In the genomic region with DNA sequence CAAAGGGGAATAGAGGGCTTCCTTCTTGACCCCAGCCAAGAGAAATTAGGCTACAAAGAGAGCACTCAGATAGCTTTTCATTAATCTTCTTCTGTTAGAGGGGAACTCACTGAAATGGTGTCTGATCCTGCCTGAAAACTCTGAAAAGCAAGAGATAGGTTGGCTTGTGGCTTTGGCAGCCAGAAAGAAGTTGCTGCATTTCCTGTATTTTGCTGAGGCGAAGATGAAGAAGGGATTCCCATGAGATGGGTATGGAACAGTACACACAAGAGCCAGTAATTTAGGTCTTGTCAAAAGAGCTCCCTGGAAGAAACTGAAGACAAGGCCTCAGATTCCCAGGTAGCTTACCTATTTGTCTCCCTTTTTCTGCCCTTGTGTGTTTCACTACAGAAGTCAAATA, we compare ENCODE assay signal across 17 cellular contexts.
DNase-seq lines count a peak whose midpoint lies in the region; ATAC-seq and TF ChIP-seq lines count a peak whose summit lies in the region.
"Had no signal": no experiment of that assay in that cellular context is flagged by ENCODE, and none has a peak within 500 bp of the region (broad histone marks: within the 10 kb centered on the region; RNA-seq: fewer than 3 reads in every experiment).

No MANE protein-coding gene starts in this region.

- no peak overlapping the region for H3K4me3 ChIP-seq in esophagus squamous epithelium
- H3K4me3 ChIP-seq in neural progenitor cell: no peak overlapping the region
- H3K4me3 ChIP-seq: hepatocyte had no signal

- H3K27ac Mint-ChIP-seq in neural progenitor cell: no peak overlapping the region
- H3K27ac Mint-ChIP-seq: activated CD8-positive, alpha-beta memory T cell treated with anti-CD3 and anti-CD28 coated beads, Interleukin-2, amount 10 ng/mL, durations not matched to agents 7 days and 5 days; naive thymus-derived CD8-positive, alpha-beta T cell; stimulated activated effector memory CD8-positive, alpha-beta T cell treated with anti-CD3 and anti-CD28 coated beads, Interleukin-12 subunit alpha, Interleukin-12 subunit beta, amount 100 ng/mL, for 72 hours had no signal

- peak overlapping the region; percentile 30 for H2AFZ ChIP-seq in neural progenitor cell (replicated peaks)
- H2AFZ ChIP-seq: hepatocyte had no signal

- H3K9ac ChIP-seq in neural progenitor cell: no peak overlapping the region

- no peaks in the 10 kb centered on the region for H3K27me3 Mint-ChIP-seq in neural progenitor cell (ENCODE audit: insufficient read depth, low read depth)
- H3K27me3 Mint-ChIP-seq: activated CD8-positive, alpha-beta memory T cell treated with anti-CD3 and anti-CD28 coated beads, Interleukin-2, amount 10 ng/mL, durations not matched to agents 7 days and 5 days; central memory CD8-positive, alpha-beta T cell had no signal

- WGBS in esophagus squamous epithelium, 2 donors: 53 to 58% methylated on average over 1 of the region's 1 CpG

- no peak overlapping the region for H3K4me3 Mint-ChIP-seq in neural progenitor cell
- H3K4me3 Mint-ChIP-seq: activated CD8-positive, alpha-beta memory T cell treated with anti-CD3 and anti-CD28 coated beads, Interleukin-2, amount 10 ng/mL, durations not matched to agents 7 days and 5 days; central memory CD8-positive, alpha-beta T cell; naive thymus-derived CD8-positive, alpha-beta T cell; stimulated activated effector memory CD8-positive, alpha-beta T cell treated with anti-CD3 and anti-CD28 coated beads, Interleukin-12 subunit alpha, Interleukin-12 subunit beta, amount 100 ng/mL, for 72 hours had no signal

- TF ChIP-seq CTCF in esophagus squamous epithelium (IDR thresholded peaks at IDR 0.05): no peak
- TF ChIP-seq CTCF in neural progenitor cell (IDR thresholded peaks at IDR 0.05): no peak

- H3K4me1 ChIP-seq in esophagus squamous epithelium (peaks cover 3 to 33% (median 12%) of the 10 kb centered on the region in 3 donors), neural progenitor cell (peaks cover 12% of the 10 kb centered on the region)

- H3K4me1 Mint-ChIP-seq in neural progenitor cell: no peaks in the 10 kb centered on the region
- H3K4me1 Mint-ChIP-seq: activated CD8-positive, alpha-beta memory T cell treated with anti-CD3 and anti-CD28 coated beads, Interleukin-2, amount 10 ng/mL, durations not matched to agents 7 days and 5 days; central memory CD8-positive, alpha-beta T cell; naive thymus-derived CD8-positive, alpha-beta T cell; stimulated activated effector memory CD8-positive, alpha-beta T cell treated with anti-CD3 and anti-CD28 coated beads, Interleukin-12 subunit alpha, Interleukin-12 subunit beta, amount 100 ng/mL, for 72 hours had no signal

- H3K27me3 ChIP-seq in esophagus squamous epithelium: no peaks in the 10 kb centered on the region
- no peaks in the 10 kb centered on the region for H3K27me3 ChIP-seq in neural progenitor cell
- H3K27me3 ChIP-seq: hepatocyte had no signal

- H3K79me2 ChIP-seq in neural progenitor cell (ENCODE audit: low read depth): no peaks in the 10 kb centered on the region
- H3K79me2 ChIP-seq: hepatocyte had no signal

- no peaks in the 10 kb centered on the region for H3K9me3 ChIP-seq in esophagus squamous epithelium
- no peaks in the 10 kb centered on the region for H3K9me3 ChIP-seq in neural progenitor cell (ENCODE audit: low read depth)

- no peak for ATAC-seq in GM21528 (IDR thresholded peaks at IDR 0.05; ENCODE audit: low FRiP score, unreplicated experiment)
- ATAC-seq in GM21737 (IDR thresholded peaks at IDR 0.05; ENCODE audit: unreplicated experiment): no peak
- ATAC-seq in GM19452 (IDR thresholded peaks at IDR 0.05; ENCODE audit: unreplicated experiment): no peak
- ATAC-seq: activated CD8-positive, alpha-beta memory T cell treated with anti-CD3 and anti-CD28 coated beads, Interleukin-2, amount 10 ng/mL, durations not matched to agents 7 days and 5 days; naive thymus-derived CD8-positive, alpha-beta T cell; stimulated activated effector memory CD8-positive, alpha-beta T cell treated with anti-CD3 and anti-CD28 coated beads, Interleukin-12 subunit alpha, Interleukin-12 subunit beta, amount 100 ng/mL, for 72 hours had no signal

- H3K27ac ChIP-seq in esophagus squamous epithelium (peak overlapping the region; percentile 23 to 81 (median 58)), neural progenitor cell (no peak overlapping the region)
- H3K27ac ChIP-seq: hepatocyte had no signal

- no peaks in the 10 kb centered on the region for H3F3A ChIP-seq in neural progenitor cell (ENCODE audit: low read depth)

- no peaks in the 10 kb centered on the region for H3K36me3 Mint-ChIP-seq in neural progenitor cell
- H3K36me3 Mint-ChIP-seq: activated CD8-positive, alpha-beta memory T cell treated with anti-CD3 and anti-CD28 coated beads, Interleukin-2, amount 10 ng/mL, durations not matched to agents 7 days and 5 days; naive thymus-derived CD8-positive, alpha-beta T cell; stimulated activated effector memory CD8-positive, alpha-beta T cell treated with anti-CD3 and anti-CD28 coated beads, Interleukin-12 subunit alpha, Interleukin-12 subunit beta, amount 100 ng/mL, for 72 hours had no signal

- intact Hi-C loops in esophagus squamous epithelium (cut with DNase I): no loop called here

- no peaks in the 10 kb centered on the region for H4K20me1 ChIP-seq in neural progenitor cell (ENCODE audit: low read depth)

- DNase-seq in AG08395 (ENCODE audit: low spot score) (peak; percentile 14), NOMO-1 treated with DMSO at 0.1 percent for 48 hours (lab: John Stamatoyannopoulos, UW; ENCODE audit: unreplicated experiment) (peak; percentile 45), esophagus squamous epithelium (lab: John Stamatoyannopoulos, UW) (no peak), neural progenitor cell (ENCODE audit: low spot score) (no peak)
- DNase-seq in effector CD4-positive, alpha-beta T cell: no peak
- DNase-seq: activated CD8-positive, alpha-beta memory T cell treated with anti-CD3 and anti-CD28 coated beads, Interleukin-2, amount 10 ng/mL, durations not matched to agents 7 days and 5 days; activated naive CD4-positive, alpha-beta T cell; naive thymus-derived CD8-positive, alpha-beta T cell; NCI-H1417 treated with DMSO at 0.1 percent for 48 hours; NCI-H345; retina had no signal

- H3K9me3 Mint-ChIP-seq in neural progenitor cell: no peaks in the 10 kb centered on the region
- H3K9me3 Mint-ChIP-seq: stimulated activated effector memory CD8-positive, alpha-beta T cell treated with anti-CD3 and anti-CD28 coated beads, Interleukin-12 subunit alpha, Interleukin-12 subunit beta, amount 100 ng/mL, for 72 hours had no signal

- no peak overlapping the region for H3K4me2 ChIP-seq in neural progenitor cell
- H3K4me2 ChIP-seq: hepatocyte had no signal

- H3K36me3 ChIP-seq in esophagus squamous epithelium: no peaks in the 10 kb centered on the region
- no peaks in the 10 kb centered on the region for H3K36me3 ChIP-seq in neural progenitor cell

- TF ChIP-seq POLR2A in esophagus squamous epithelium (IDR thresholded peaks at IDR 0.05): no peak

Comparison
In these comparisons a context has a peak if more than half of its experiments do, and no peak if none do; other contexts are left out.
1. DNase-seq: peak in AG08395 (single experiment) and NOMO-1 treated with DMSO at 0.1 percent for 48 hours (single experiment); none in esophagus squamous epithelium (single experiment), neural progenitor cell (single experiment) and effector CD4-positive, alpha-beta T cell (single experiment).